In the genomic region with DNA sequence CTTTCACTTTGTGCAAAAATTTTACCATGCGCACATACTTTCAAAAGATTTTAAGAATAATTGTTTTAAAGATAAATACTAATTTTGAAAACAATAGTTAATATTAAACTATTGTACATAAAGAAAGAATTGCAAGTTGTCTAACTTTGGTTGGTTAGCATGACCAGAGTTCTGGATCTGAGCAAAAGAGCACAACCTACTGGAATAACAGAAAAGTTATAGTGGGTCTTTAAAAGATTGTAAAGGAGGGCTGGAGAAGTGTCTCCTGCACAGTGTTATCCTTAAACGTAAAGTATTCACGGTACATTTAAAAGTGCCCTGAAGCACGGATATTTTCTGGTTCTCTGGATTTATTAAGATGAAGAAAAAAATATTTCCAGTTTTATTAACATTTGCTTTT, we compare ENCODE assay signal across 17 cellular contexts.
"Had no signal": no experiment of that assay in that cellular context is flagged by ENCODE, and none has a peak within 500 bp of the region (broad histone marks: within the 10 kb centered on the region; RNA-seq: fewer than 3 reads in every experiment).

No MANE protein-coding gene starts in this region.

- H3K27ac ChIP-seq: foreskin keratinocyte, neutrophil, skin epidermis, upper lobe of right lung had no signal

- H3K36me3 ChIP-seq: neutrophil, upper lobe of right lung had no signal

- H3K9me3 ChIP-seq: neutrophil, upper lobe of right lung had no signal

- H3K4me3 Mint-ChIP-seq: activated CD4-positive, alpha-beta T cell treated with anti-CD3 and anti-CD28 coated beads, Interleukin-2, amount 10 ng/mL, durations not matched to agents 24 days and 14 days; activated CD8-positive, alpha-beta T cell treated with anti-CD3 and anti-CD28 coated beads, Interleukin-2, amount 10 ng/mL, durations not matched to agents 7 days and 5 days; activated naive CD8-positive, alpha-beta T cell treated with anti-CD3 and anti-CD28 coated beads, Interleukin-2, amount 10 ng/mL, durations not matched to agents 7 days and 5 days; naive B cell; stimulated activated naive CD8-positive, alpha-beta T cell treated with anti-CD3 and anti-CD28 coated beads, Interleukin-15, Interleukin-2, amounts not matched to agents 100 ng/mL and 50 ng/mL, for 24 hours had no signal

- ATAC-seq: activated CD8-positive, alpha-beta T cell treated with anti-CD3 and anti-CD28 coated beads, Interleukin-2, amount 10 ng/mL, durations not matched to agents 7 days and 5 days; esophagus mucosa had no signal

- DNase-seq: activated CD4-positive, alpha-beta T cell treated with anti-CD3 and anti-CD28 coated beads, Interleukin-2, amount 10 ng/mL, durations not matched to agents 24 days and 14 days; activated CD4-positive, CD25-positive, alpha-beta regulatory T cell; activated CD8-positive, alpha-beta memory T cell treated with anti-CD3 and anti-CD28 coated beads, Interleukin-2, amount 50 U/mL, for 48 hours; activated CD8-positive, alpha-beta T cell treated with anti-CD3 and anti-CD28 coated beads, Interleukin-2, amount 10 ng/mL, durations not matched to agents 7 days and 5 days; activated naive CD8-positive, alpha-beta T cell treated with anti-CD3 and anti-CD28 coated beads, Interleukin-2, amount 10 ng/mL, durations not matched to agents 7 days and 5 days; left colon; naive B cell; posterior cingulate gyrus; right cardiac atrium; upper lobe of right lung had no signal

- H3K27me3 Mint-ChIP-seq: stimulated activated naive CD8-positive, alpha-beta T cell treated with anti-CD3 and anti-CD28 coated beads, Interleukin-15, Interleukin-2, amounts not matched to agents 100 ng/mL and 50 ng/mL, for 24 hours had no signal

- H3K27ac Mint-ChIP-seq: activated CD4-positive, alpha-beta T cell treated with anti-CD3 and anti-CD28 coated beads, Interleukin-2, amount 10 ng/mL, durations not matched to agents 24 days and 14 days; activated CD8-positive, alpha-beta T cell treated with anti-CD3 and anti-CD28 coated beads, Interleukin-2, amount 10 ng/mL, durations not matched to agents 7 days and 5 days; activated naive CD8-positive, alpha-beta T cell treated with anti-CD3 and anti-CD28 coated beads, Interleukin-2, amount 10 ng/mL, durations not matched to agents 7 days and 5 days; naive B cell; stimulated activated naive CD8-positive, alpha-beta T cell treated with anti-CD3 and anti-CD28 coated beads, Interleukin-15, Interleukin-2, amounts not matched to agents 100 ng/mL and 50 ng/mL, for 24 hours had no signal

- H3K4me1 Mint-ChIP-seq: naive B cell had no signal

- H3K27me3 ChIP-seq: foreskin keratinocyte, neutrophil, upper lobe of right lung had no signal

- FAIRE-seq: bronchial epithelial cell had no signal

- H3K4me1 ChIP-seq: upper lobe of right lung had no signal

- H3K9me3 Mint-ChIP-seq: activated CD4-positive, alpha-beta T cell treated with anti-CD3 and anti-CD28 coated beads, Interleukin-2, amount 10 ng/mL, durations not matched to agents 24 days and 14 days; activated naive CD8-positive, alpha-beta T cell treated with anti-CD3 and anti-CD28 coated beads, Interleukin-2, amount 10 ng/mL, durations not matched to agents 7 days and 5 days had no signal

- H3K36me3 Mint-ChIP-seq: activated naive CD8-positive, alpha-beta T cell treated with anti-CD3 and anti-CD28 coated beads, Interleukin-2, amount 10 ng/mL, durations not matched to agents 7 days and 5 days; naive B cell had no signal

- H3K4me3 ChIP-seq: lung, skin epidermis, upper lobe of right lung had no signal
